Comparison of ENCODE assay signal across 14 cellular contexts in genomic region chr2:1154710-1155594, GRCh38.
"Had no signal": no experiment of that assay in that cellular context is flagged by ENCODE, and none has a peak within 500 bp of the region (broad histone marks: within the 10 kb centered on the region; RNA-seq: fewer than 3 reads in every experiment).

No MANE protein-coding gene starts in this region.

- H3K4me1 ChIP-seq: foreskin keratinocyte, left lung, psoas muscle, vagina had no signal

- ATAC-seq: effector memory CD8-positive, alpha-beta T cell; foreskin keratinocyte; left lung; psoas muscle had no signal

- H3K27ac ChIP-seq: epithelial cell of prostate, foreskin keratinocyte, left lung, lower lobe of right lung, psoas muscle, vagina had no signal

- H3K4me3 ChIP-seq: left lung, lower lobe of right lung, psoas muscle, vagina had no signal

- DNase-seq: effector memory CD8-positive, alpha-beta T cell; foreskin keratinocyte; immature natural killer cell; left lung; lower lobe of right lung; retina; small intestine; stimulated activated CD4-positive, alpha-beta T cell treated with anti-CD3 and anti-CD28 coated beads, Interleukin-12 subunit alpha, Interleukin-12 subunit beta, amount 100 ng/mL, for 4 hours; stimulated activated naive CD4-positive, alpha-beta T cell had no signal

- H3K27me3 ChIP-seq: foreskin keratinocyte, left lung, vagina had no signal

- H3K36me3 ChIP-seq: left lung, lower lobe of right lung, vagina had no signal

- H3K9me3 ChIP-seq: left lung, lower lobe of right lung, psoas muscle, vagina had no signal

- FAIRE-seq: colon, keratinocyte, small intestine had no signal
